8 cellular contexts compared by ENCODE assay signal in genomic region chr1:12124693-12125421, GRCh38. TPM values are rescaled to one million over a fixed set of nuclear protein-coding genes. Genes with fewer than 3 reads are reported as not detected.
DNase-seq lines count a peak whose midpoint lies in the region; ATAC-seq and TF ChIP-seq lines count a peak whose summit lies in the region.

No MANE protein-coding gene starts in this region.

- H3K9me3 ChIP-seq in endodermal cell (ENCODE audit: control insufficient read depth, low read length), result no peaks in the 10 kb centered on the region

- H3K27ac ChIP-seq in endodermal cell (ENCODE audit: low read depth, low read length), result no peak overlapping the region

- no peaks in the 10 kb centered on the region for H3K27me3 Mint-ChIP-seq in endodermal cell (ENCODE audit: insufficient read depth)

- H3K9me3 Mint-ChIP-seq in endodermal cell, result no peaks in the 10 kb centered on the region

- no peaks in the 10 kb centered on the region for H3K36me3 ChIP-seq in endodermal cell (ENCODE audit: control insufficient read depth, insufficient read depth, low read length)

- H3K27ac Mint-ChIP-seq in endodermal cell, result no peak overlapping the region

- no peak overlapping the region for H3K4me3 Mint-ChIP-seq in endodermal cell

- H3K4me1 ChIP-seq in endodermal cell (ENCODE audit: control insufficient read depth, insufficient read depth, low read length), result peaks cover 4% of the 10 kb centered on the region

- no peaks in the 10 kb centered on the region for H3K27me3 ChIP-seq in endodermal cell (ENCODE audit: control insufficient read depth, insufficient read depth, low read length, poor library complexity, severe bottlenecking)

- 61 to 65% methylated on average over 16 to 19 of the region's 19 CpGs for WGBS in endodermal cell (ENCODE audit: insufficient coverage in 1 of 2, insufficient read length in 1 of 2), 2 experiments

- H3K4me3 ChIP-seq in endodermal cell (ENCODE audit: low read length), result no peak overlapping the region

- H3K36me3 Mint-ChIP-seq in endodermal cell (ENCODE audit: low read depth), result no peaks in the 10 kb centered on the region

- DNase-seq in AG08395 (ENCODE audit: low spot score) (peak; percentile 62), GM19238 (ENCODE audit: insufficient read length, low spot score) (peak; percentile 38), NCI-H82 (lab: John Stamatoyannopoulos, UW) (peak; percentile 72), endodermal cell (peak; percentile 92), mucosa of gallbladder (ENCODE audit: low spot score) (peak; percentile 80)
- DNase-seq in activated CD8-positive, alpha-beta memory T cell treated with anti-CD3 and anti-CD28 coated beads for 4 hours (ENCODE audit: low read depth in 2 of 2), result peak; percentile 48 to 60
- DNase-seq in stimulated activated CD8-positive, alpha-beta memory T cell treated with anti-CD3 and anti-CD28 coated beads, Interleukin-4, amount 100 ng/mL, for 24 hours (ENCODE audit: low read depth), result peak; percentile 67

- TF ChIP-seq CTCF in endodermal cell (conservative IDR thresholded peaks at IDR 0.05), result peak; percentile 97

- ATAC-seq in GM19452 (IDR thresholded peaks at IDR 0.05; ENCODE audit: unreplicated experiment), result no peak

- no peak overlapping the region for H3K9ac ChIP-seq in endodermal cell (ENCODE audit: extremely low read depth, low read length, poor library complexity, severe bottlenecking)

- H3K4me1 Mint-ChIP-seq in endodermal cell, result peaks cover 10% of the 10 kb centered on the region

RNA-seq across cellular contexts. Expression of gene TNFRSF1B, which starts 41.9 kb away (rescaled TPM):
- total RNA-seq in endodermal cell (under 1 TPM; 0.24 to 0.40 TPM), mucosa of gallbladder (50.4 TPM)
- 1.7 TPM for polyA plus RNA-seq in endodermal cell (2013, experiment 1 of 2)
- polyA plus RNA-seq in endodermal cell (2013, experiment 2 of 2), result 0.95 TPM

Comparison
In these comparisons a context has a peak if more than half of its experiments do, and no peak if none do; other contexts are left out.
1. DNase-seq: peak in every context shown above with its lines; median percentile 92 in endodermal cell; 80 in mucosa of gallbladder; 72 in NCI-H82; 67 in stimulated activated CD8-positive, alpha-beta memory T cell treated with anti-CD3 and anti-CD28 coated beads, Interleukin-4, amount 100 ng/mL, for 24 hours; 62 in AG08395; 54 in activated CD8-positive, alpha-beta memory T cell treated with anti-CD3 and anti-CD28 coated beads for 4 hours; 38 in GM19238.
2. RNA of gene TNFRSF1B, which starts 41.9 kb away (total RNA-seq): 50.4 TPM in mucosa of gallbladder (single experiment); 0.24 to 0.40 TPM in endodermal cell; every median in the first group is over 10 times any median in the second.